In genomic region chr22:36377022-36377631, GRCh38 we compare ENCODE assay signal across 9 cellular contexts. TPM values are rescaled to one million over a fixed set of nuclear protein-coding genes. Genes with fewer than 3 reads are reported as not detected.
DNase-seq lines count a peak whose midpoint lies in the region; ATAC-seq and TF ChIP-seq lines count a peak whose summit lies in the region.
"Had no signal": no experiment of that assay in that cellular context is flagged by ENCODE, and none has a peak within 500 bp of the region (broad histone marks: within the 10 kb centered on the region; RNA-seq: fewer than 3 reads in every experiment).

No MANE protein-coding gene starts in this region.

- peaks cover 93% of the 10 kb centered on the region for H3K4me1 ChIP-seq in PC-9 (replicated peaks; ENCODE audit: insufficient read depth)

- DNase-seq in PC-9 (no peak), dermis blood vessel endothelial cell (peak; percentile 33), progenitor cell of endocrine pancreas (ENCODE audit: low spot score, unreplicated experiment) (no peak), NCI-H187 treated with DMSO at 0.1 percent for 48 hours (lab: John Stamatoyannopoulos, UW) (no peak), DMS53 (lab: John Stamatoyannopoulos, UW) (no peak), NCI-H446 (lab: John Stamatoyannopoulos, UW) (no peak)
- DNase-seq: cortex of kidney had no signal

- peak overlapping the region; percentile 4; the same call in 1 of the 2 replicates for H3K27ac ChIP-seq in PC-9

- H4K20me1 ChIP-seq in PC-9 (ENCODE audit: insufficient read depth), result peaks cover 76% of the 10 kb centered on the region

- no peaks in the 10 kb centered on the region for H3K9me3 ChIP-seq in PC-9 (ENCODE audit: insufficient read depth, low read depth)

- CTCF ChIA-PET in PC-9 (lab: Charles Lee), result interaction anchor here (0.5 to 0.9 kb wide), 2 partner anchors 17 to 94 kb away, joined by 4 to 6 read pairs; no protein-coding TSS in a partner anchor

- no peak overlapping the region for H3K4me2 ChIP-seq in PC-9

- H3K27me3 ChIP-seq in PC-9 (ENCODE audit: insufficient read depth, low read depth), result no peaks in the 10 kb centered on the region

- no peaks in the 10 kb centered on the region for H3K9me2 ChIP-seq in PC-9 (ENCODE audit: insufficient read depth)

- intact Hi-C loops in PC-9 (cut with micrococcal nuclease; ENCODE audit: unreplicated experiment), result no loop called here

- no peaks in the 10 kb centered on the region for H3K27me3 Mint-ChIP-seq in progenitor cell of endocrine pancreas

- peaks cover 35% of the 10 kb centered on the region for H3K36me3 ChIP-seq in PC-9 (ENCODE audit: low read depth)

- H2AFZ ChIP-seq in PC-9, result no peak overlapping the region

- peaks cover 28% of the 10 kb centered on the region for H3K4me1 Mint-ChIP-seq in progenitor cell of endocrine pancreas (ENCODE audit: low read depth)

- peaks cover 11% of the 10 kb centered on the region for H3K36me3 Mint-ChIP-seq in progenitor cell of endocrine pancreas (ENCODE audit: insufficient read depth)

- peaks cover 100% of the 10 kb centered on the region for H3K79me2 ChIP-seq in PC-9 (ENCODE audit: low read depth)

- H3K4me3 Mint-ChIP-seq in progenitor cell of endocrine pancreas (ENCODE audit: low read depth), result no peak overlapping the region

- H3K27ac Mint-ChIP-seq in progenitor cell of endocrine pancreas, result peak overlapping the region; percentile 89

- POLR2A ChIA-PET in PC-9 (lab: Charles Lee; ENCODE audit: unreplicated experiment), result interaction anchor here (0.5 to 0.6 kb wide), 2 partner anchors 27 to 105 kb away, joined by 3 to 15 read pairs; partner anchors contain the start of gene TXN2

- TF ChIP-seq CTCF in GM12875 (IDR thresholded peaks at IDR 0.05; ENCODE audit: borderline replicate concordance, insufficient read depth, low read depth, low read length) (no peak), PC-9 (conservative IDR thresholded peaks at IDR 0.05) (no peak), progenitor cell of endocrine pancreas (IDR thresholded peaks at IDR 0.05; ENCODE audit: unreplicated experiment) (no peak)

- H3F3A ChIP-seq in PC-9 (ENCODE audit: insufficient read depth, low read depth), result peaks cover 97% of the 10 kb centered on the region

- ATAC-seq in GM18498 (IDR thresholded peaks at IDR 0.05; ENCODE audit: unreplicated experiment), result no peak

- no peaks in the 10 kb centered on the region for H3K9me3 Mint-ChIP-seq in progenitor cell of endocrine pancreas (ENCODE audit: low read depth)

- H3K4me3 ChIP-seq in GM12875 (ENCODE audit: low read depth, low read length) (peak overlapping the region; percentile 28), PC-9 (no peak overlapping the region)

- no TSS peak for BruUV-seq in PC-9 (replicated peaks; lab: Mats Ljungman, UMichigan)

RNA-seq across cellular contexts. Expression of gene MYH9, which starts 10.6 kb away (rescaled TPM):
- total RNA-seq in PC-9 (2021), result 758 and 776 TPM in 2 replicates
- 803 and 1,099 TPM in 2 replicates for total RNA-seq in dermis blood vessel endothelial cell
- 299 and 306 TPM in 2 replicates for total RNA-seq in progenitor cell of endocrine pancreas
